In the genomic region with DNA sequence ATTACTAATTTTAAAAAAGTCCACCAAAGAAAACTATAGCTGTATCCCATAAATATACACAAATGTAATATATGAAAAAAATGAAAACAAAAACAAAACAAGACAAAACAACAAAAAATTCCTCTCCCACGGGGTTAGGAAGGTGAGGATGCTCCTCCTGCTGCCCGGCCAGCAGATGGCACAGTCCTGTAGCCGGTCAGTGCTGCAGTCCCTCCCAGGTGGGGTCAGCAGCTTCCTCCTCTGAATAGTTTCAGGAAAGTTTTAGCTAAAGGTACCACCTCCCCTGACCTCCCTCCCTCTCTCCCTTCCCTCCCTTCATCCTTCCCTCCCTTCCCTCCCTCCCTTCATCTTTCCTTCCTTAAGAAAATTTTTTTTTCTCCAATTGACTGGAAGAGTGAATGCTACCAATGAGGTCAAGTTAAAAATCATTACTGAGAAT, we compare ENCODE assay signal across 9 cellular contexts.
DNase-seq lines count a peak whose midpoint lies in the region; ATAC-seq and TF ChIP-seq lines count a peak whose summit lies in the region.
"Had no signal": no experiment of that assay in that cellular context is flagged by ENCODE, and none has a peak within 500 bp of the region (broad histone marks: within the 10 kb centered on the region; RNA-seq: fewer than 3 reads in every experiment).

No MANE protein-coding gene starts in this region.

- ATAC-seq in HG03045 (IDR thresholded peaks at IDR 0.05; ENCODE audit: unreplicated experiment) (no peak), GM21381 (IDR thresholded peaks at IDR 0.05; ENCODE audit: unreplicated experiment) (no peak), GM18870 (IDR thresholded peaks at IDR 0.05; ENCODE audit: unreplicated experiment) (no peak)

- no peak overlapping the region for H3K27ac ChIP-seq in 22Rv1

- TF ChIP-seq CTCF in 22Rv1 (IDR thresholded peaks at IDR 0.05) (peak; percentile 76), GM20000 (IDR thresholded peaks at IDR 0.05; ENCODE audit: extremely low read depth, missing control alignments) (peak; percentile 12)

- DNase-seq in GM20000 (ENCODE audit: low spot score), result no peak
- DNase-seq in UCSD-AML1 (lab: John Stamatoyannopoulos, UW; ENCODE audit: unreplicated experiment), result peak; percentile 11
- DNase-seq in iPS DF 19.7 (ENCODE audit: low read depth, low spot score), result peak; percentile 76
- no peak for DNase-seq in NK-92 (lab: John Stamatoyannopoulos, UW; ENCODE audit: unreplicated experiment)
- DNase-seq: SIG-M5 had no signal

Comparison
In these comparisons a context has a peak if more than half of its experiments do, and no peak if none do; other contexts are left out.
1. DNase-seq: peak in UCSD-AML1 (single experiment) and iPS DF 19.7 (single experiment); none in GM20000 (single experiment) and NK-92 (single experiment).